In the genomic region with DNA sequence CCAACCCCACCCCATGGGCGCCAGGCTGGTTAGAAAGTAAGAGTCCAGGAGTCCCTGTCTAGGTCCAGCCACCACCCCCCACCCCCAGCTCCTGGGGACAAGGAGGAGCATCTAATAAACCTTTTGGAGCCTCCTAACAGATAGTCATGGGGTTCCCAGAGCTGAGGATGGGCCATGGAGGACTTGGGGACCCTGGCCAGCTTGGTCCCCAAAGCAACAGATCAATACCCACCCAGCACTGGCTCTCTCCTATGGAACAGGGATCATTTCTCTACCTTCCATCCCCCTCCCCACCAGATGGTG, we compare ENCODE assay signal across 9 cellular contexts. TPM values are rescaled to one million over a fixed set of nuclear protein-coding genes. Genes with fewer than 3 reads are reported as not detected.
DNase-seq lines count a peak whose midpoint lies in the region; ATAC-seq, FAIRE-seq and TF ChIP-seq lines count a peak whose summit lies in the region.
"Had no signal": no experiment of that assay in that cellular context is flagged by ENCODE, and none has a peak within 500 bp of the region (broad histone marks: within the 10 kb centered on the region; RNA-seq: fewer than 3 reads in every experiment).

No MANE protein-coding gene starts in this region.

- no peak for DNase-seq in activated T-cell treated with anti-CD3 and anti-CD28 coated beads, Interleukin-2, amount 50 U/mL, for 24 hours
- DNase-seq in activated T-cell treated with anti-CD3 and anti-CD28 coated beads, Interleukin-2, amount 50 U/mL, for 48 hours: no peak
- DNase-seq in T-cell: no peak
- peak; percentile 60 to 70 for DNase-seq in left colon
- no peak for DNase-seq in thoracic aorta (ENCODE audit: low spot score)
- DNase-seq in GM13977 (ENCODE audit: low spot score): no peak
- no peak for DNase-seq in GM12892 (ENCODE audit: insufficient read length)

- intact Hi-C loops in left colon (cut with DNase I, micrococcal nuclease): no loop called here

- peak overlapping the region; percentile 53 to 64 for H3K27ac ChIP-seq in thoracic aorta

- POLR2A ChIA-PET in T-cell (lab: Charles Lee): no interaction called here

- no peaks in the 10 kb centered on the region for H3K9me3 ChIP-seq in thoracic aorta

- H3K27me3 Mint-ChIP-seq in activated T-cell treated with anti-CD3 and anti-CD28 coated beads, Interleukin-2, amount 50 U/mL, for 24 hours: no peaks in the 10 kb centered on the region
- H3K27me3 Mint-ChIP-seq in T-cell: no peaks in the 10 kb centered on the region

- H3K4me3 ChIP-seq in thoracic aorta: peak overlapping the region; percentile 76

- no peaks in the 10 kb centered on the region for H3K27me3 ChIP-seq in thoracic aorta (replicated peaks; ENCODE audit: insufficient read depth)

- peaks cover 23% of the 10 kb centered on the region for H3K36me3 Mint-ChIP-seq in activated T-cell treated with anti-CD3 and anti-CD28 coated beads, Interleukin-2, amount 50 U/mL, for 24 hours (ENCODE audit: low read depth)
- H3K36me3 Mint-ChIP-seq in T-cell: no peaks in the 10 kb centered on the region

- H3K4me1 Mint-ChIP-seq in activated T-cell treated with anti-CD3 and anti-CD28 coated beads, Interleukin-2, amount 50 U/mL, for 24 hours (ENCODE audit: low read depth): peaks cover 15% of the 10 kb centered on the region
- peaks cover 6 to 17% (median 11%) of the 10 kb centered on the region in 3 donors for H3K4me1 Mint-ChIP-seq in T-cell

- ATAC-seq in T-cell (replicated peaks in 1 of 4) (no peak), left colon (peak; percentile 22), thoracic aorta (ENCODE audit: insufficient number of reproducible peaks, low FRiP score, low read depth) (no peak), GM21367 (IDR thresholded peaks at IDR 0.05; ENCODE audit: unreplicated experiment) (no peak)

- in situ Hi-C loops in GM13977 (cut with MboI; ENCODE audit: low pct_unique_long_range_greater_than_20kb, low sequenced_read_pairs, unreplicated experiment): no loop called here

- peaks cover 12% of the 10 kb centered on the region for H3K36me3 ChIP-seq in thoracic aorta

- TF ChIP-seq CTCF in thoracic aorta (IDR thresholded peaks at IDR 0.05): no peak
- no peak for TF ChIP-seq CTCF in GM13977 (IDR thresholded peaks at IDR 0.05; ENCODE audit: extremely low read depth, insufficient read depth, missing control alignments)

- H3K4me3 Mint-ChIP-seq in activated T-cell treated with anti-CD3 and anti-CD28 coated beads, Interleukin-2, amount 50 U/mL, for 24 hours: peak overlapping the region; percentile 38
- peak overlapping the region; percentile 41 to 74 (median 56) for H3K4me3 Mint-ChIP-seq in T-cell

- H3K4me1 ChIP-seq in thoracic aorta (ENCODE audit: control insufficient read depth in 1 of 2, low read depth in 2 of 2): peaks cover 16 to 27% of the 10 kb centered on the region in 2 donors

- CTCF ChIA-PET in T-cell (lab: Charles Lee): interaction anchor here in 1 of 2 donors (1.1 to 1.6 kb wide), 2 partner anchors 20 to 21 kb away, joined by 3 to 4 read pairs; a partner anchor contains a TSS

- FAIRE-seq in GM12892 (lab: Jason Lieb, UNC): no peak
- FAIRE-seq: TTC549 had no signal

- no peaks in the 10 kb centered on the region for H3K9me3 Mint-ChIP-seq in activated T-cell treated with anti-CD3 and anti-CD28 coated beads, Interleukin-2, amount 50 U/mL, for 24 hours
- no peaks in the 10 kb centered on the region for H3K9me3 Mint-ChIP-seq in T-cell

- H3K27ac Mint-ChIP-seq in activated T-cell treated with anti-CD3 and anti-CD28 coated beads, Interleukin-2, amount 50 U/mL, for 24 hours: no peak overlapping the region
- no peak overlapping the region for H3K27ac Mint-ChIP-seq in T-cell

- no peak for TF ChIP-seq POLR2A in GM12892 (IDR thresholded peaks at IDR 0.05; ENCODE audit: low read depth, low read length)

RNA-seq across cellular contexts. Expression of a gene that starts 9.4 kb away (rescaled TPM):
- total RNA-seq in T-cell: 1 to 10 TPM in 4 of 5 donors, under 1 TPM in 1; 0.55 to 6.4 (median 2.8) TPM
- 100 to 1,000 TPM; 151 to 181 TPM for total RNA-seq in left colon
- 10 to 100 TPM; 42.0 to 68.1 TPM for total RNA-seq in thoracic aorta
- 2.3 TPM for polyA plus RNA-seq in GM12892 (2012; ENCODE audit: missing spikeins)

RNA-seq across cellular contexts. Expression of a gene that starts 10.3 kb away (rescaled TPM):
- 10 to 100 TPM; 21.5 to 33.3 (median 23.0) TPM for total RNA-seq in T-cell
- total RNA-seq in left colon: 10 to 100 TPM; 44.7 to 64.5 TPM
- total RNA-seq in thoracic aorta: 10 to 100 TPM; 12.4 to 13.3 TPM
- polyA plus RNA-seq in GM12892 (2012; ENCODE audit: missing spikeins): 11.2 TPM

RNA-seq across cellular contexts. Expression of a gene that starts 21.2 kb away (rescaled TPM):
- 10 to 100 TPM; 23.8 to 45.2 (median 38.6) TPM for total RNA-seq in T-cell
- total RNA-seq in left colon: 10 to 100 TPM; 22.0 to 25.6 TPM
- total RNA-seq in thoracic aorta: 10 to 100 TPM; 11.5 to 13.7 TPM
- 22.8 TPM for polyA plus RNA-seq in GM12892 (2012; ENCODE audit: missing spikeins)

RNA-seq across cellular contexts. Expression of a gene that starts 28.2 kb away (rescaled TPM):
- total RNA-seq in T-cell: under 1 TPM in 4 of 5 donors, not detected in 1; 0.10 to 0.61 (median 0.38) TPM
- 1 to 10 TPM in 1 of 2 donors, under 1 TPM in 1; 0.67 to 2.3 TPM for total RNA-seq in left colon
- total RNA-seq in thoracic aorta: 1 to 10 TPM; 3.5 to 4.0 TPM
- polyA plus RNA-seq in GM12892 (2012; ENCODE audit: missing spikeins): not detected

RNA-seq across cellular contexts. Expression of a gene that starts 30.9 kb away (rescaled TPM):
- total RNA-seq in T-cell (100 to 1,000 TPM in 3 of 5 donors, 10 to 100 TPM in 2; 76.7 to 130 (median 117) TPM), left colon (10 to 100 TPM; 63.5 to 70.3 TPM), thoracic aorta (10 to 100 TPM; 55.2 to 87.2 TPM)
- polyA plus RNA-seq in GM12892 (2012; ENCODE audit: missing spikeins): 68.5 TPM

Comparison
In these comparisons a context has a peak if more than half of its experiments do, and no peak if none do; other contexts are left out.
1. DNase-seq: peak in left colon (2 of 2); none in activated T-cell treated with anti-CD3 and anti-CD28 coated beads, Interleukin-2, amount 50 U/mL, for 24 hours (single experiment), activated T-cell treated with anti-CD3 and anti-CD28 coated beads, Interleukin-2, amount 50 U/mL, for 48 hours (0 of 2), T-cell (0 of 34), thoracic aorta (single experiment), GM13977 (single experiment) and GM12892 (single experiment).
2. RNA of a gene that starts 9.4 kb away (total RNA-seq): 151 to 181 TPM in left colon and 42.0 to 68.1 TPM in thoracic aorta; 0.55 to 6.4 TPM in T-cell; every median in the first group is over 4 times any median in the second.